Comparison of ENCODE assay signal across 21 cellular contexts in the genomic region with DNA sequence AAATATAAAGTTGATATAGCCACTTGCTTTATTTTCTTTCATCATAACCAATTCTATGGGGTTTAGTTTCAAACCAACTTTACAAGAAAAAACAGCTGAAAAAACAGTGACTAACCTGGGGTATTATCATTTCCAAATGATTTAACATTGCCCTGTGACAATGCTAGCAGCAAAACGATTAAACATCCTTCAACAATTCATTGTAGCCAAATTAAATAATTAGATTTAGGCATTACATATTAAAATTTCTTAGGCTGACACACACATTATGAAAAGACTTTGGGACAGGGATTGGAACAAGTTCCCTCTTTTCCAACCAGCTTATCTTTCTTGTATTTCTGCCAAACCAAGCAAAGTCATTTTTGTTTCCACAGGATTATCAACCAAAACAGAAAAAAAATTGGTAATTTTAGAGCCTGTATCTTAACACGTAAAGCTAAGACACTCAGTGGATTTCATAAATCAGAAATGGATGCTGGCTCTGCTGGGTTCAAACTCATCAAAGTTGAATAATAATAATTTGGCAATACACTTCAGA.
DNase-seq lines count a peak whose midpoint lies in the region; ATAC-seq, FAIRE-seq and TF ChIP-seq lines count a peak whose summit lies in the region.
"Had no signal": no experiment of that assay in that cellular context is flagged by ENCODE, and none has a peak within 500 bp of the region (broad histone marks: within the 10 kb centered on the region; RNA-seq: fewer than 3 reads in every experiment).

No MANE protein-coding gene starts in this region.

- H3K79me2 ChIP-seq in keratinocyte (ENCODE audit: control insufficient read depth, insufficient read depth, low read length) = no peaks in the 10 kb centered on the region

- peak overlapping the region; percentile 27 for H3K27ac ChIP-seq in keratinocyte (ENCODE audit: control insufficient read depth, insufficient read depth, low read length)
- no peak overlapping the region for H3K27ac ChIP-seq in upper lobe of right lung
- H3K27ac ChIP-seq: heart left ventricle, upper lobe of left lung, VCaP had no signal

- H2AFZ ChIP-seq in keratinocyte (ENCODE audit: control insufficient read depth, low read length) = no peak overlapping the region

- H3K4me2 ChIP-seq in keratinocyte (ENCODE audit: control insufficient read depth, extremely low read depth, insufficient read depth, low read depth, low read length) = no peak overlapping the region

- TF ChIP-seq CTCF in AG09319 (IDR thresholded peaks at IDR 0.05; ENCODE audit: low read depth, low read length) (no peak), keratinocyte (optimal IDR thresholded peaks at IDR 0.05 in 1 of 3, IDR thresholded peaks at IDR 0.05 in 1 of 3, conservative IDR thresholded peaks at IDR 0.05 in 1 of 3; ENCODE audit: extremely low read depth in 1 of 3, insufficient read depth in 2 of 3, low read length in 3 of 3) (no peak), upper lobe of right lung (IDR thresholded peaks at IDR 0.05) (no peak), lower leg skin (IDR thresholded peaks at IDR 0.05) (no peak)

- no peak for TF ChIP-seq POLR2A in H54 (IDR thresholded peaks at IDR 0.05; ENCODE audit: low read depth, low read length)
- no peak for TF ChIP-seq POLR2A in lower leg skin (IDR thresholded peaks at IDR 0.05)

- FAIRE-seq in keratinocyte (lab: Jason Lieb, UNC) (no peak), H54 (lab: Jason Lieb, UNC) (no peak)
- FAIRE-seq: D721Med, RCC 7860 had no signal

- ATAC-seq in GM21526 (IDR thresholded peaks at IDR 0.05; ENCODE audit: low FRiP score, unreplicated experiment) (no peak), upper lobe of right lung (no peak)
- ATAC-seq: activated CD8-positive, alpha-beta T cell treated with anti-CD3 and anti-CD28 coated beads for 36 hours; activated T-cell treated with anti-CD3 and anti-CD28 coated beads, Interleukin-2, amount 50 U/mL, for 72 hours; mucosa of descending colon; stimulated activated naive B cell treated with anti-CD40 and anti-IgM and Interleukin-4, amounts not matched to agents 10 μg/mL and 1 μg/mL and 100 μg/mL, for 72 hours; T-cell had no signal

- H3K36me3 ChIP-seq in keratinocyte (ENCODE audit: control insufficient read depth in 2 of 2, extremely low read depth in 1 of 2, insufficient read depth in 2 of 2, low read length in 2 of 2) (no peaks in the 10 kb centered on the region), upper lobe of right lung (no peaks in the 10 kb centered on the region)
- H3K36me3 ChIP-seq: heart left ventricle, upper lobe of left lung had no signal

- DNase-seq in AG09319 (ENCODE audit: extremely low read depth, low read depth) = peak; percentile 56
- peak; percentile 75 for DNase-seq in LHCN-M2 (ENCODE audit: low read depth)
- DNase-seq in brain pericyte (ENCODE audit: low read depth, low spot score) = peak; percentile 47
- DNase-seq in keratinocyte (ENCODE audit: low read depth, low spot score) = no peak
- no peak for DNase-seq in H54 (ENCODE audit: insufficient read length, low spot score)
- DNase-seq in upper lobe of right lung = no peak
- no peak for DNase-seq in lower leg skin (ENCODE audit: low spot score in 2 of 2)
- DNase-seq: activated CD8-positive, alpha-beta T cell treated with anti-CD3 and anti-CD28 coated beads for 36 hours; activated naive CD8-positive, alpha-beta T cell treated with anti-CD3 and anti-CD28 coated beads for 36 hours; activated T-cell treated with anti-CD3 and anti-CD28 coated beads, Interleukin-2, amount 50 U/mL, for 72 hours; NCI-H2081 treated with DMSO at 0.1 percent for 48 hours; stimulated activated naive B cell treated with anti-CD40 and anti-IgM and Interleukin-4, amounts not matched to agents 10 μg/mL and 1 μg/mL and 100 μg/mL, for 72 hours; T-cell; upper lobe of left lung had no signal

- H3K4me1 ChIP-seq in keratinocyte (ENCODE audit: control insufficient read depth, extremely low read depth, insufficient read depth, low read length) = peaks cover 30% of the 10 kb centered on the region
- H3K4me1 ChIP-seq in upper lobe of right lung = no peaks in the 10 kb centered on the region
- H3K4me1 ChIP-seq: upper lobe of left lung had no signal

- no peaks in the 10 kb centered on the region for H3K27me3 ChIP-seq in keratinocyte (ENCODE audit: control insufficient read depth, extremely low read depth, insufficient read depth, low read length)
- H3K27me3 ChIP-seq in upper lobe of right lung = no peaks in the 10 kb centered on the region
- H3K27me3 ChIP-seq: heart left ventricle, upper lobe of left lung had no signal

- no peaks in the 10 kb centered on the region for H3K9me1 ChIP-seq in keratinocyte (ENCODE audit: control insufficient read depth, extremely low read depth, insufficient read depth, low read length)

- intact Hi-C loops in upper lobe of right lung (cut with DNase I) (no loop called here), lower leg skin (cut with DNase I; ENCODE audit: low total_unique reads) (no loop called here)

- H4K20me1 ChIP-seq in keratinocyte (ENCODE audit: control insufficient read depth, extremely low read depth, insufficient read depth, low read length) = no peaks in the 10 kb centered on the region

- WGBS in lower leg skin, 2 donors = 21 to 25% methylated on average over 2 of the region's 2 CpGs

- no peak overlapping the region for H3K4me3 ChIP-seq in keratinocyte (ENCODE audit: control insufficient read depth in 2 of 3, extremely low read depth in 1 of 3, insufficient read depth in 2 of 3, low read depth in 1 of 3, low read length in 3 of 3)
- no peak overlapping the region for H3K4me3 ChIP-seq in upper lobe of right lung
- no peak overlapping the region for H3K4me3 ChIP-seq in lower leg skin (ENCODE audit: low read depth, poor library complexity, severe bottlenecking)
- H3K4me3 ChIP-seq: coronary artery, heart left ventricle, mucosa of descending colon, upper lobe of left lung had no signal

- H3K9ac ChIP-seq in keratinocyte (ENCODE audit: control insufficient read depth, extremely low read depth, insufficient read depth, low read length) = no peak overlapping the region

- dilution Hi-C loops in keratinocyte (cut with MboI; ENCODE audit: extremely low pct_ligation_motif_present, low sequenced_read_pairs) = no loop called here

- H3K9me3 ChIP-seq in keratinocyte (ENCODE audit: control insufficient read depth, low read depth, low read length) (no peaks in the 10 kb centered on the region), upper lobe of right lung (no peaks in the 10 kb centered on the region)
- H3K9me3 ChIP-seq: heart left ventricle, mucosa of descending colon, upper lobe of left lung had no signal

Comparison
In these comparisons a context has a peak if more than half of its experiments do, and no peak if none do; other contexts are left out.
1. DNase-seq: peak in AG09319 (single experiment), LHCN-M2 (single experiment) and brain pericyte (single experiment); none in keratinocyte (single experiment), H54 (single experiment), upper lobe of right lung (single experiment) and lower leg skin (0 of 2).